Comparison of ENCODE assay signal across 3 cellular contexts in genomic region chr5:107652839-107653607, GRCh38.
TF ChIP-seq lines count a peak whose summit lies in the region.

No MANE protein-coding gene starts in this region.

TF ChIP-seq in A549, 52 proteins besides CTCF, POLR2A, EP300 and RAD21:
- no peak for TF ChIP-seq ESRRA (IDR thresholded peaks at IDR 0.05; ENCODE audit: borderline replicate concordance, low read length)
- TF ChIP-seq NFE2L2 (conservative IDR thresholded peaks at IDR 0.05; ENCODE audit: low read length): no peak
- peak; percentile 32 for TF ChIP-seq MAFK (IDR thresholded peaks at IDR 0.05; ENCODE audit: partially characterized antibody)
- TF ChIP-seq RNF2 (IDR thresholded peaks at IDR 0.05; ENCODE audit: borderline replicate concordance, low read depth): no peak
- no peak for TF ChIP-seq BHLHE40 (IDR thresholded peaks at IDR 0.05; ENCODE audit: low read depth, low read length)

TF ChIP-seq in GM23338, 12 proteins besides CTCF, POLR2A, EP300 and RAD21:
- no peak for TF ChIP-seq ZNF462 (CRISPR knock-in tag; IDR thresholded peaks at IDR 0.05)
- TF ChIP-seq, protein P1, sequence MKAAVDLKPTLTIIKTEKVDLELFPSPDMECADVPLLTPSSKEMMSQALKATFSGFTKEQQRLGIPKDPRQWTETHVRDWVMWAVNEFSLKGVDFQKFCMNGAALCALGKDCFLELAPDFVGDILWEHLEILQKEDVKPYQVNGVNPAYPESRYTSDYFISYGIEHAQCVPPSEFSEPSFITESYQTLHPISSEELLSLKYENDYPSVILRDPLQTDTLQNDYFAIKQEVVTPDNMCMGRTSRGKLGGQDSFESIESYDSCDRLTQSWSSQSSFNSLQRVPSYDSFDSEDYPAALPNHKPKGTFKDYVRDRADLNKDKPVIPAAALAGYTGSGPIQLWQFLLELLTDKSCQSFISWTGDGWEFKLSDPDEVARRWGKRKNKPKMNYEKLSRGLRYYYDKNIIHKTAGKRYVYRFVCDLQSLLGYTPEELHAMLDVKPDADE (IDR thresholded peaks at IDR 0.05): no peak
- TF ChIP-seq, protein P2, sequence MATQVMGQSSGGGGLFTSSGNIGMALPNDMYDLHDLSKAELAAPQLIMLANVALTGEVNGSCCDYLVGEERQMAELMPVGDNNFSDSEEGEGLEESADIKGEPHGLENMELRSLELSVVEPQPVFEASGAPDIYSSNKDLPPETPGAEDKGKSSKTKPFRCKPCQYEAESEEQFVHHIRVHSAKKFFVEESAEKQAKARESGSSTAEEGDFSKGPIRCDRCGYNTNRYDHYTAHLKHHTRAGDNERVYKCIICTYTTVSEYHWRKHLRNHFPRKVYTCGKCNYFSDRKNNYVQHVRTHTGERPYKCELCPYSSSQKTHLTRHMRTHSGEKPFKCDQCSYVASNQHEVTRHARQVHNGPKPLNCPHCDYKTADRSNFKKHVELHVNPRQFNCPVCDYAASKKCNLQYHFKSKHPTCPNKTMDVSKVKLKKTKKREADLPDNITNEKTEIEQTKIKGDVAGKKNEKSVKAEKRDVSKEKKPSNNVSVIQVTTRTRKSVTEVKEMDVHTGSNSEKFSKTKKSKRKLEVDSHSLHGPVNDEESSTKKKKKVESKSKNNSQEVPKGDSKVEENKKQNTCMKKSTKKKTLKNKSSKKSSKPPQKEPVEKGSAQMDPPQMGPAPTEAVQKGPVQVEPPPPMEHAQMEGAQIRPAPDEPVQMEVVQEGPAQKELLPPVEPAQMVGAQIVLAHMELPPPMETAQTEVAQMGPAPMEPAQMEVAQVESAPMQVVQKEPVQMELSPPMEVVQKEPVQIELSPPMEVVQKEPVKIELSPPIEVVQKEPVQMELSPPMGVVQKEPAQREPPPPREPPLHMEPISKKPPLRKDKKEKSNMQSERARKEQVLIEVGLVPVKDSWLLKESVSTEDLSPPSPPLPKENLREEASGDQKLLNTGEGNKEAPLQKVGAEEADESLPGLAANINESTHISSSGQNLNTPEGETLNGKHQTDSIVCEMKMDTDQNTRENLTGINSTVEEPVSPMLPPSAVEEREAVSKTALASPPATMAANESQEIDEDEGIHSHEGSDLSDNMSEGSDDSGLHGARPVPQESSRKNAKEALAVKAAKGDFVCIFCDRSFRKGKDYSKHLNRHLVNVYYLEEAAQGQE (IDR thresholded peaks at IDR 0.05; ENCODE audit: unreplicated experiment): no peak

TF ChIP-seq in SK-N-SH, 30 proteins besides CTCF, POLR2A, EP300 and RAD21:
- TF ChIP-seq, protein P3, sequence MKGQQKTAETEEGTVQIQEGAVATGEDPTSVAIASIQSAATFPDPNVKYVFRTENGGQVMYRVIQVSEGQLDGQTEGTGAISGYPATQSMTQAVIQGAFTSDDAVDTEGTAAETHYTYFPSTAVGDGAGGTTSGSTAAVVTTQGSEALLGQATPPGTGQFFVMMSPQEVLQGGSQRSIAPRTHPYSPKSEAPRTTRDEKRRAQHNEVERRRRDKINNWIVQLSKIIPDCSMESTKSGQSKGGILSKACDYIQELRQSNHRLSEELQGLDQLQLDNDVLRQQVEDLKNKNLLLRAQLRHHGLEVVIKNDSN (IDR thresholded peaks at IDR 0.05; ENCODE audit: borderline replicate concordance, low read depth): no peak
- no peak for TF ChIP-seq RXRA (IDR thresholded peaks at IDR 0.05; ENCODE audit: borderline replicate concordance, low read depth)
- no peak for TF ChIP-seq MEF2A (IDR thresholded peaks at IDR 0.05; ENCODE audit: borderline replicate concordance, low read depth)
- no peak for TF ChIP-seq SMC3 (IDR thresholded peaks at IDR 0.05; ENCODE audit: low read depth, low read length)
- no peak for TF ChIP-seq FOXJ3 (CRISPR knock-in tag; IDR thresholded peaks at IDR 0.05)
- no peak for TF ChIP-seq RFX5 (IDR thresholded peaks at IDR 0.05; ENCODE audit: low read length)
- TF ChIP-seq NFIC (IDR thresholded peaks at IDR 0.05; ENCODE audit: borderline replicate concordance): no peak
- TF ChIP-seq, protein P2 (IDR thresholded peaks at IDR 0.05; ENCODE audit: low read depth, low read length): no peak
- TF ChIP-seq TEAD4 (IDR thresholded peaks at IDR 0.05; ENCODE audit: borderline replicate concordance, insufficient read depth): no peak
- no peak for TF ChIP-seq PBX3 (IDR thresholded peaks at IDR 0.05)
- TF ChIP-seq TCF12 (IDR thresholded peaks at IDR 0.05): no peak
- no peak for TF ChIP-seq YY1 (IDR thresholded peaks at IDR 0.05; ENCODE audit: low read depth)
- TF ChIP-seq, protein P4, sequence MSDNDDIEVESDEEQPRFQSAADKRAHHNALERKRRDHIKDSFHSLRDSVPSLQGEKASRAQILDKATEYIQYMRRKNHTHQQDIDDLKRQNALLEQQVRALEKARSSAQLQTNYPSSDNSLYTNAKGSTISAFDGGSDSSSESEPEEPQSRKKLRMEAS (IDR thresholded peaks at IDR 0.05; ENCODE audit: low read depth): no peak
- TF ChIP-seq GABPA (IDR thresholded peaks at IDR 0.05; ENCODE audit: low read depth): no peak
- TF ChIP-seq MXI1 (IDR thresholded peaks at IDR 0.05; ENCODE audit: low read depth, low read length): no peak
